ENCODE assay signal across 8 cellular contexts in genomic region chr3:26712211-26713026, GRCh38.
A peak's percentile ranks its signal among the peaks of the same experiment; 100 is the strongest.
DNase-seq lines count a peak whose midpoint lies in the region; ATAC-seq and TF ChIP-seq lines count a peak whose summit lies in the region.

No MANE protein-coding gene starts in this region.

- no peak overlapping the region for H3K4me3 Mint-ChIP-seq in effector memory CD8-positive, alpha-beta T cell

- no peaks in the 10 kb centered on the region for H3K36me3 Mint-ChIP-seq in effector memory CD8-positive, alpha-beta T cell (ENCODE audit: insufficient read depth)

- CTCF ChIA-PET in RWPE1 (lab: Yijun Ruan, JAX): no interaction called here

- no peaks in the 10 kb centered on the region for H3K27me3 ChIP-seq in foreskin keratinocyte

- POLR2A ChIA-PET in RWPE1 (lab: Yijun Ruan, JAX; ENCODE audit: low non-redundant PET): no interaction called here

- no peak overlapping the region for H3K27ac ChIP-seq in RWPE1
- no peak overlapping the region for H3K27ac ChIP-seq in foreskin keratinocyte

- no peaks in the 10 kb centered on the region for H3K4me1 ChIP-seq in foreskin keratinocyte

- H3K27me3 Mint-ChIP-seq in effector memory CD8-positive, alpha-beta T cell: no peaks in the 10 kb centered on the region

- peak; percentile 89 for ATAC-seq in GM21529 (IDR thresholded peaks at IDR 0.05; ENCODE audit: unreplicated experiment)
- peak; percentile 71 for ATAC-seq in foreskin keratinocyte
- no peak for ATAC-seq in effector memory CD8-positive, alpha-beta T cell (replicated peaks)

- TF ChIP-seq CTCF in RWPE1 (conservative IDR thresholded peaks at IDR 0.05; ENCODE audit: low read depth): peak; percentile 63
- TF ChIP-seq CTCF in foreskin keratinocyte (conservative IDR thresholded peaks at IDR 0.05): peak; percentile 77

- no peaks in the 10 kb centered on the region for H3K4me1 Mint-ChIP-seq in effector memory CD8-positive, alpha-beta T cell (ENCODE audit: low read depth in 2 of 2)

- H3K27ac Mint-ChIP-seq in effector memory CD8-positive, alpha-beta T cell: no peak overlapping the region

- DNase-seq in DMS153 treated with DMSO at 0.1 percent for 48 hours (lab: John Stamatoyannopoulos, UW; ENCODE audit: unreplicated experiment) (peak; percentile 0), DMS153 (lab: John Stamatoyannopoulos, UW) (no peak), HuH-7.5 (ENCODE audit: low spot score) (peak; percentile 35), RWPE1 (ENCODE audit: low spot score) (peak; percentile 7), foreskin keratinocyte (peak; percentile 3 to 18), retina (peak; percentile 66)
- no peak for DNase-seq in effector memory CD8-positive, alpha-beta T cell

- H3K9me3 Mint-ChIP-seq in effector memory CD8-positive, alpha-beta T cell: no peaks in the 10 kb centered on the region

Comparison
In these comparisons a context has a peak if more than half of its experiments do, and no peak if none do; other contexts are left out.
1. DNase-seq: peak in DMS153 treated with DMSO at 0.1 percent for 48 hours (single experiment), HuH-7.5 (single experiment), RWPE1 (single experiment), foreskin keratinocyte (2 of 2) and retina (single experiment); none in DMS153 (single experiment) and effector memory CD8-positive, alpha-beta T cell (0 of 3).